ENCODE assay signal across 8 cellular contexts in genomic region chr5:56148453-56148971, GRCh38.
A peak's percentile ranks its signal among the peaks of the same experiment; 100 is the strongest.
DNase-seq lines count a peak whose midpoint lies in the region; ATAC-seq, FAIRE-seq and TF ChIP-seq lines count a peak whose summit lies in the region.

No MANE protein-coding gene starts in this region.

- peak; percentile 44 for FAIRE-seq in D721Med (lab: Jason Lieb, UNC)

- peak overlapping the region; percentile 18 for H3K4me3 Mint-ChIP-seq in activated CD8-positive, alpha-beta T cell treated with anti-CD3 and anti-CD28 coated beads, Interleukin-2, amount 10 ng/mL, durations not matched to agents 7 days and 5 days
- H3K4me3 Mint-ChIP-seq in stimulated activated effector memory CD8-positive, alpha-beta T cell treated with anti-CD3 and anti-CD28 coated beads, Interleukin-12 subunit alpha, Interleukin-12 subunit beta, amount 100 ng/mL, for 72 hours: no peak overlapping the region
- no peak overlapping the region for H3K4me3 Mint-ChIP-seq in HFFc6

- CTCF ChIA-PET in activated CD8-positive, alpha-beta T cell treated with anti-CD3 and anti-CD28 coated beads, Interleukin-2, amount 10 ng/mL, durations not matched to agents 7 days and 5 days (lab: Charles Lee): interaction anchor here (0.8 to 2.3 kb wide), 8 partner anchors 10 to 171 kb away, joined by 3 to 11 read pairs (median 6); no protein-coding TSS in a partner anchor

- no peaks in the 10 kb centered on the region for H3K9me3 Mint-ChIP-seq in activated CD8-positive, alpha-beta T cell treated with anti-CD3 and anti-CD28 coated beads, Interleukin-2, amount 10 ng/mL, durations not matched to agents 7 days and 5 days (ENCODE audit: insufficient read depth)
- no peaks in the 10 kb centered on the region for H3K9me3 Mint-ChIP-seq in stimulated activated effector memory CD8-positive, alpha-beta T cell treated with anti-CD3 and anti-CD28 coated beads, Interleukin-12 subunit alpha, Interleukin-12 subunit beta, amount 100 ng/mL, for 72 hours
- H3K9me3 Mint-ChIP-seq in HFFc6: no peaks in the 10 kb centered on the region

- TF ChIP-seq CTCF in D721Med (IDR thresholded peaks at IDR 0.05; ENCODE audit: insufficient read depth, missing control alignments) (no peak), HFFc6 (IDR thresholded peaks at IDR 0.05) (no peak)

- POLR2A ChIA-PET in activated CD8-positive, alpha-beta T cell treated with anti-CD3 and anti-CD28 coated beads, Interleukin-2, amount 10 ng/mL, durations not matched to agents 7 days and 5 days (lab: Charles Lee): interaction anchor here (0.6 to 2.2 kb wide), 7 partner anchors 10 to 156 kb away, joined by 3 to 7 read pairs (median 4); no protein-coding TSS in a partner anchor

- peak overlapping the region; percentile 77 for H3K27ac Mint-ChIP-seq in activated CD8-positive, alpha-beta T cell treated with anti-CD3 and anti-CD28 coated beads, Interleukin-2, amount 10 ng/mL, durations not matched to agents 7 days and 5 days
- H3K27ac Mint-ChIP-seq in stimulated activated effector memory CD8-positive, alpha-beta T cell treated with anti-CD3 and anti-CD28 coated beads, Interleukin-12 subunit alpha, Interleukin-12 subunit beta, amount 100 ng/mL, for 72 hours: no peak overlapping the region
- no peak overlapping the region for H3K27ac Mint-ChIP-seq in HFFc6

- no peaks in the 10 kb centered on the region for H3K27me3 Mint-ChIP-seq in activated CD8-positive, alpha-beta T cell treated with anti-CD3 and anti-CD28 coated beads, Interleukin-2, amount 10 ng/mL, durations not matched to agents 7 days and 5 days (ENCODE audit: low read depth)
- peaks cover 1% of the 10 kb centered on the region; the same call in 1 of the 2 replicates for H3K27me3 Mint-ChIP-seq in HFFc6 (ENCODE audit: insufficient read depth)

- ATAC-seq in GM21367 (IDR thresholded peaks at IDR 0.05; ENCODE audit: unreplicated experiment): peak; percentile 93
- ATAC-seq in HG03521 (IDR thresholded peaks at IDR 0.05; ENCODE audit: unreplicated experiment): peak; percentile 95
- peak; percentile 80 for ATAC-seq in activated CD8-positive, alpha-beta T cell treated with anti-CD3 and anti-CD28 coated beads, Interleukin-2, amount 10 ng/mL, durations not matched to agents 7 days and 5 days
- ATAC-seq in stimulated activated effector memory CD8-positive, alpha-beta T cell treated with anti-CD3 and anti-CD28 coated beads, Interleukin-12 subunit alpha, Interleukin-12 subunit beta, amount 100 ng/mL, for 72 hours: peak; percentile 81

- peaks cover 2% of the 10 kb centered on the region for H3K36me3 Mint-ChIP-seq in activated CD8-positive, alpha-beta T cell treated with anti-CD3 and anti-CD28 coated beads, Interleukin-2, amount 10 ng/mL, durations not matched to agents 7 days and 5 days (ENCODE audit: low read depth)
- no peaks in the 10 kb centered on the region for H3K36me3 Mint-ChIP-seq in stimulated activated effector memory CD8-positive, alpha-beta T cell treated with anti-CD3 and anti-CD28 coated beads, Interleukin-12 subunit alpha, Interleukin-12 subunit beta, amount 100 ng/mL, for 72 hours
- no peaks in the 10 kb centered on the region for H3K36me3 Mint-ChIP-seq in HFFc6 (ENCODE audit: low read depth)

- peaks cover 40% of the 10 kb centered on the region for H3K4me1 Mint-ChIP-seq in activated CD8-positive, alpha-beta T cell treated with anti-CD3 and anti-CD28 coated beads, Interleukin-2, amount 10 ng/mL, durations not matched to agents 7 days and 5 days (ENCODE audit: low read depth)
- H3K4me1 Mint-ChIP-seq in stimulated activated effector memory CD8-positive, alpha-beta T cell treated with anti-CD3 and anti-CD28 coated beads, Interleukin-12 subunit alpha, Interleukin-12 subunit beta, amount 100 ng/mL, for 72 hours: peaks cover 22% of the 10 kb centered on the region
- peaks cover 47% of the 10 kb centered on the region for H3K4me1 Mint-ChIP-seq in HFFc6 (ENCODE audit: low read depth)

- DNase-seq in D721Med (ENCODE audit: insufficient read length, low spot score) (no peak), HFFc6 (no peak), NCI-H446 (lab: John Stamatoyannopoulos, UW) (no peak), cerebellum (ENCODE audit: low spot score) (no peak)
- DNase-seq in activated CD8-positive, alpha-beta T cell treated with anti-CD3 and anti-CD28 coated beads, Interleukin-2, amount 10 ng/mL, durations not matched to agents 7 days and 5 days: peak; percentile 69
- peak in 1 of 2 donors; percentile 47 for DNase-seq in stimulated activated effector memory CD8-positive, alpha-beta T cell treated with anti-CD3 and anti-CD28 coated beads, Interleukin-12 subunit alpha, Interleukin-12 subunit beta, amount 100 ng/mL, for 72 hours (ENCODE audit: low spot score in 2 of 2)
